In genomic region chr9:78369644-78370219, GRCh38 we compare ENCODE assay signal across 8 cellular contexts.
DNase-seq lines count a peak whose midpoint lies in the region; ATAC-seq, FAIRE-seq and TF ChIP-seq lines count a peak whose summit lies in the region.

No MANE protein-coding gene starts in this region.

- DNase-seq in AML-193 (lab: John Stamatoyannopoulos, UW): peak; percentile 9 to 29
- DNase-seq in GM19239 (ENCODE audit: insufficient read length, low spot score): peak; percentile 27
- peak; percentile 11 for DNase-seq in HS-5 (ENCODE audit: low read depth)
- DNase-seq in activated effector memory CD4-positive, alpha-beta T cell treated with Interleukin-2 at 50 U/mL for 16 hours: peak; percentile 6
- DNase-seq in frontal cortex (ENCODE audit: low spot score in 2 of 2): peak; percentile 23 to 36
- no peak for DNase-seq in osteoblast (ENCODE audit: insufficient read length, low spot score, missing footprints)
- DNase-seq in upper lobe of right lung: peak; percentile 82

- no peaks in the 10 kb centered on the region for H3K4me1 ChIP-seq in osteoblast (ENCODE audit: insufficient read depth, low read length)
- H3K4me1 ChIP-seq in upper lobe of right lung: no peaks in the 10 kb centered on the region

- H3K27me3 ChIP-seq in osteoblast (ENCODE audit: insufficient read depth, low read length) (peaks cover 7% of the 10 kb centered on the region), upper lobe of right lung (peaks cover 17% of the 10 kb centered on the region)

- H3K4me3 ChIP-seq in osteoblast (ENCODE audit: insufficient read depth, low read length) (no peak overlapping the region), upper lobe of right lung (no peak overlapping the region)

- H3K9me3 ChIP-seq in osteoblast (ENCODE audit: low read depth, low read length): no peaks in the 10 kb centered on the region
- no peaks in the 10 kb centered on the region for H3K9me3 ChIP-seq in upper lobe of right lung

- H2AFZ ChIP-seq in osteoblast (ENCODE audit: low read length): no peak overlapping the region

- H3K36me3 ChIP-seq in osteoblast (ENCODE audit: insufficient read depth, low read length): no peaks in the 10 kb centered on the region
- H3K36me3 ChIP-seq in upper lobe of right lung: no peaks in the 10 kb centered on the region

- peak overlapping the region; percentile 4 for H3K4me2 ChIP-seq in osteoblast (ENCODE audit: insufficient read depth, low read length)

- TF ChIP-seq CTCF in osteoblast (IDR thresholded peaks at IDR 0.05; ENCODE audit: extremely low read depth, low read depth, low read length): peak; percentile 97
- peak; percentile 79 for TF ChIP-seq CTCF in upper lobe of right lung (IDR thresholded peaks at IDR 0.05)

- peak; percentile 89 for ATAC-seq in upper lobe of right lung

- H3K27ac ChIP-seq in osteoblast (ENCODE audit: low read depth, low read length) (no peak overlapping the region), upper lobe of right lung (no peak overlapping the region)

- H3K79me2 ChIP-seq in osteoblast (ENCODE audit: insufficient read depth, low read length): no peaks in the 10 kb centered on the region

- H4K20me1 ChIP-seq in osteoblast (ENCODE audit: insufficient read depth, low read length): no peaks in the 10 kb centered on the region

- FAIRE-seq in GM19239 (lab: Jason Lieb, UNC) (peak; percentile 90), frontal cortex (lab: Jason Lieb, UNC) (no peak)

- intact Hi-C loops in upper lobe of right lung (cut with DNase I): no loop called here

TF ChIP-seq in PFSK-1, 5 proteins besides CTCF, POLR2A, EP300 and RAD21:
- TF ChIP-seq SIN3A (IDR thresholded peaks at IDR 0.05; ENCODE audit: borderline replicate concordance, insufficient read depth, low read length) (no peak), FOXP2 (optimal IDR thresholded peaks at IDR 0.05; ENCODE audit: borderline replicate concordance, extremely low read depth, extremely low read length, insufficient read depth) (peak; percentile 24)
TF ChIP-seq in PFSK-1: peak in this region for 1.
